11 cellular contexts compared by ENCODE assay signal in the genomic region with DNA sequence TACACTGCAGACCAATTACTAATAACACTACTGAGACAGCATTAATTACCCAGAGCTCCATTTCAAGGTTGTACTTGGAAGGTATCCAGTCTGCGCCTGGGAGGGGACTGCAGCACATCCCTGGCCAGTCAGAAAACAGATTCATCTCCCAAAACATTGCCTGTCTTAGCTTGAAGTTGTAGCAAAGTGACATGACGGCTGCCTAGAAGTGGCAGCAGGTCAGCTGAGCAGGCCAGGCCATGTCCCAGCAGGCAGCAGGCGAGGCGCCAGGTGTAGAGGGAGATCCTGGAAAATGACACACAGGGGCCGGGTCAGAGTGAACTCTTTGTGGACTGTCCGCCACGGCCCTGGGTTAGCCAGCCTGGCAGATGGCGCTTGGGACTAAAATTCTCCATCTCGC. TPM values are rescaled to one million over a fixed set of nuclear protein-coding genes. Genes with fewer than 3 reads are reported as not detected.
A peak's percentile ranks its signal among the peaks of the same experiment; 100 is the strongest.
DNase-seq lines count a peak whose midpoint lies in the region; ATAC-seq and TF ChIP-seq lines count a peak whose summit lies in the region.
"Had no signal": no experiment of that assay in that cellular context is flagged by ENCODE, and none has a peak within 500 bp of the region (broad histone marks: within the 10 kb centered on the region; RNA-seq: fewer than 3 reads in every experiment).

No MANE protein-coding gene starts in this region.

- no peaks in the 10 kb centered on the region for H3K9me3 ChIP-seq in spleen
- H3K9me3 ChIP-seq in stomach: no peaks in the 10 kb centered on the region

- peaks cover 21% of the 10 kb centered on the region for H3K36me3 Mint-ChIP-seq in activated CD4-positive, alpha-beta T cell treated with anti-CD3 and anti-CD28 coated beads, Interleukin-2, amount 10 ng/mL, durations not matched to agents 24 days and 14 days (ENCODE audit: low read depth)

- peaks cover 12% of the 10 kb centered on the region for H3K4me1 Mint-ChIP-seq in activated CD4-positive, alpha-beta T cell treated with anti-CD3 and anti-CD28 coated beads, Interleukin-2, amount 10 ng/mL, durations not matched to agents 24 days and 14 days

- DNase-seq in activated CD4-positive, alpha-beta T cell treated with anti-CD3 and anti-CD28 coated beads, Interleukin-2, amount 10 ng/mL, durations not matched to agents 24 days and 14 days: no peak
- DNase-seq in activated CD4-positive, alpha-beta T cell treated with anti-CD3 and anti-CD28 coated beads for 1 hour: no peak
- DNase-seq in cardiac septum (ENCODE audit: low spot score): peak; percentile 71
- peak; percentile 67 for DNase-seq in spleen
- no peak for DNase-seq in stomach
- DNase-seq: activated gamma-delta T cell treated with Interleukin-2 at 50 U/mL for 16 hours, erythroblast, left cardiac atrium had no signal

- TF ChIP-seq POLR2A in spleen (IDR thresholded peaks at IDR 0.05) (no peak), stomach (IDR thresholded peaks at IDR 0.05) (no peak)

- H3K27me3 ChIP-seq in spleen (replicated peaks in 1 of 7) (peaks cover 0 to 14% (median 0%) of the 10 kb centered on the region in 7 donors), stomach (no peaks in the 10 kb centered on the region)

- WGBS in spleen, 5 donors: 93 to 96% (median 95%) methylated on average over 9 of the region's 9 CpGs
- 81 to 86% (median 85%) methylated on average over 9 of the region's 9 CpGs for WGBS in stomach, 5 donors

- TF ChIP-seq CTCF in VCaP (conservative IDR thresholded peaks at IDR 0.05): no peak
- no peak for TF ChIP-seq CTCF in spleen (IDR thresholded peaks at IDR 0.05 in 8 of 11, conservative IDR thresholded peaks at IDR 0.05 in 3 of 11)
- TF ChIP-seq CTCF in stomach (IDR thresholded peaks at IDR 0.05): no peak

- no peaks in the 10 kb centered on the region for H3K9me3 Mint-ChIP-seq in activated CD4-positive, alpha-beta T cell treated with anti-CD3 and anti-CD28 coated beads, Interleukin-2, amount 10 ng/mL, durations not matched to agents 24 days and 14 days

- peaks cover 14% of the 10 kb centered on the region for H3K27me3 Mint-ChIP-seq in activated CD4-positive, alpha-beta T cell treated with anti-CD3 and anti-CD28 coated beads, Interleukin-2, amount 10 ng/mL, durations not matched to agents 24 days and 14 days

- no peak for TF ChIP-seq EP300 in stomach (IDR thresholded peaks at IDR 0.05)

- H3K4me3 Mint-ChIP-seq in activated CD4-positive, alpha-beta T cell treated with anti-CD3 and anti-CD28 coated beads, Interleukin-2, amount 10 ng/mL, durations not matched to agents 24 days and 14 days: peak overlapping the region; percentile 40

- H3K4me1 ChIP-seq in spleen: peaks cover 13 to 28% (median 21%) of the 10 kb centered on the region in 6 donors
- H3K4me1 ChIP-seq in stomach: peaks cover 8 to 22% (median 17%) of the 10 kb centered on the region in 4 donors

- intact Hi-C loops in activated CD4-positive, alpha-beta T cell treated with anti-CD3 and anti-CD28 coated beads, Interleukin-2, amount 10 ng/mL, durations not matched to agents 24 days and 14 days (cut with micrococcal nuclease): no loop called here
- intact Hi-C loops in cardiac septum (cut with DNase I) (no loop called here), spleen (cut with DNase I; ENCODE audit: low total_unique reads) (no loop called here), stomach (cut with DNase I; ENCODE audit: low total_unique reads) (no loop called here)

- peak overlapping the region; percentile 66 for H3K27ac ChIP-seq in VCaP
- H3K27ac ChIP-seq in spleen: no peak overlapping the region
- H3K27ac ChIP-seq in stomach: no peak overlapping the region

- ATAC-seq in HG03039 (IDR thresholded peaks at IDR 0.05; ENCODE audit: unreplicated experiment) (no peak), HG03520 (IDR thresholded peaks at IDR 0.05; ENCODE audit: unreplicated experiment) (no peak)

- H3K36me3 ChIP-seq in spleen: peaks cover 0 to 42% (median 23%) of the 10 kb centered on the region in 6 donors
- peaks cover 6 to 40% (median 39%) of the 10 kb centered on the region in 4 donors for H3K36me3 ChIP-seq in stomach

- H3K4me3 ChIP-seq in spleen (no peak overlapping the region), stomach (no peak overlapping the region)

- H3K27ac Mint-ChIP-seq in activated CD4-positive, alpha-beta T cell treated with anti-CD3 and anti-CD28 coated beads, Interleukin-2, amount 10 ng/mL, durations not matched to agents 24 days and 14 days: no peak overlapping the region

RNA-seq across cellular contexts. Expression of a gene that starts 1.1 kb away (rescaled TPM):
- 1.4 and 2.1 TPM in 2 replicates for total RNA-seq in activated CD4-positive, alpha-beta T cell treated with anti-CD3 and anti-CD28 coated beads, Interleukin-2, amount 10 ng/mL, durations not matched to agents 24 days and 14 days
- total RNA-seq in cardiac septum (2.3 TPM), spleen (1 to 10 TPM in 6 of 7 donors, not detected in 1; 1.2 to 3.1 (median 1.8) TPM), stomach (under 1 TPM in 1 of 5 donors, not detected in 4; 0.58 TPM)
- polyA plus RNA-seq in spleen (1 to 10 TPM in 1 of 3 donors, under 1 TPM in 2; 0.77 to 2.1 (median 0.99) TPM), stomach (1 to 10 TPM in 1 of 3 donors, under 1 TPM in 1, not detected in 1; 0.25 to 1.0 TPM)

RNA-seq across cellular contexts. Expression of a gene that starts 58.2 kb away (rescaled TPM):
- 89.5 and 91.4 TPM in 2 replicates for total RNA-seq in activated CD4-positive, alpha-beta T cell treated with anti-CD3 and anti-CD28 coated beads, Interleukin-2, amount 10 ng/mL, durations not matched to agents 24 days and 14 days
- total RNA-seq in cardiac septum (57.2 TPM), spleen (10 to 100 TPM; 34.5 to 70.3 (median 50.6) TPM), stomach (100 to 1,000 TPM in 1 of 5 donors, 10 to 100 TPM in 4; 54.3 to 116 (median 68.8) TPM)
- polyA plus RNA-seq in spleen (100 to 1,000 TPM in 1 of 3 donors, 10 to 100 TPM in 2; 81.7 to 119 (median 88.9) TPM), stomach (100 to 1,000 TPM in 1 of 3 donors, 10 to 100 TPM in 2; 79.7 to 101 (median 90.3) TPM)

Comparison
In these comparisons a context has a peak if more than half of its experiments do, and no peak if none do; other contexts are left out.
1. DNase-seq: peak in cardiac septum (single experiment) and spleen (single experiment); none in activated CD4-positive, alpha-beta T cell treated with anti-CD3 and anti-CD28 coated beads, Interleukin-2, amount 10 ng/mL, durations not matched to agents 24 days and 14 days (single experiment), activated CD4-positive, alpha-beta T cell treated with anti-CD3 and anti-CD28 coated beads for 1 hour (single experiment) and stomach (single experiment).